ENCODE assay signal across 1 cellular context in genomic region chr15:77025471-77025901, GRCh38.
TF ChIP-seq lines count a peak whose summit lies in the region.

No MANE protein-coding gene starts in this region.

TF ChIP-seq in H1, 55 proteins besides CTCF, POLR2A, EP300 and RAD21 (continued from another document):
- TF ChIP-seq SIX5 (IDR thresholded peaks at IDR 0.05; ENCODE audit: low read depth, low read length) = no peak
